In the genomic region with DNA sequence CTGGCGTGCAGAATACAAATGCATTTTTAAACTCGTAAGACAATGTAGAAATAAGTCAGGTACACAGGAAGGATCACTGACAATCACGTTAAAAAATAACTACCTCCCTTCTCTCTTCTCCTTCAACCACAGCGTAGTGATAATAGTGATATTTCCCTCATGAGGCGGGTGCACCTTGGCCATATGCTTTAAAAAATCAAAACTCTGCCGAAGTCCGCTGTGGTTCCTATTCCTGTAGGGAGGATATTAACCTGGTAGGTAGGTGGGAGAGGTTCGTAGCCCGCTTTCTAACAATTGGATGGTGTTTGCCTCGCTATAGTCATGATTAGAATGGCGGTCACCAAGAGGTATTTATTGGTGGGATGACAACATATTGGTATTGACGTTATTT, we compare ENCODE assay signal across 8 cellular contexts. TPM values are rescaled to one million over a fixed set of nuclear protein-coding genes. Genes with fewer than 3 reads are reported as not detected.
A peak's percentile ranks its signal among the peaks of the same experiment; 100 is the strongest.
DNase-seq lines count a peak whose midpoint lies in the region; ATAC-seq, FAIRE-seq and TF ChIP-seq lines count a peak whose summit lies in the region.

No MANE protein-coding gene starts in this region.

- H2BK12ac ChIP-seq in mesenchymal stem cell (ENCODE audit: low read length in 2 of 2): no peak overlapping the region

- H2BK120ac ChIP-seq in mesenchymal stem cell (ENCODE audit: low read depth, low read length): no peak overlapping the region

- BruUV-seq in GM12878 (replicated peaks; lab: Mats Ljungman, UMichigan): no TSS peak

- H3K27me3 ChIP-seq in GM12878 (replicated peaks in 1 of 2; ENCODE audit: control insufficient read depth in 2 of 2, insufficient read depth in 2 of 2, low read length in 1 of 2) (peaks cover 0 to 2% of the 10 kb centered on the region in 2 experiments; a peak in 1 of 4 replicates), mesenchymal stem cell (ENCODE audit: control insufficient read depth in 1 of 2, insufficient read depth in 1 of 2, low read length in 2 of 2) (peaks cover 0 to 5% of the 10 kb centered on the region in 2 experiments), upper lobe of left lung (no peaks in the 10 kb centered on the region)

- H3K27me3 Mint-ChIP-seq in activated naive CD4-positive, alpha-beta T cell treated with anti-CD3 and anti-CD28 coated beads for 36 hours (ENCODE audit: low read depth): peaks cover 38% of the 10 kb centered on the region

- RAD21 ChIA-PET in GM12878 (lab: Charles Lee; ENCODE audit: unreplicated experiment): no interaction called here

- H2AFZ ChIP-seq in GM12878 (ENCODE audit: control insufficient read depth, low read depth, low read length) (no peak overlapping the region), mesenchymal stem cell (ENCODE audit: low read depth, low read length) (no peak overlapping the region)

- no peak for TF ChIP-seq EP300 in GM12878 (IDR thresholded peaks at IDR 0.05; ENCODE audit: borderline replicate concordance in 1 of 2, control insufficient read depth in 1 of 2, low read depth in 2 of 2, low read length in 2 of 2)
- TF ChIP-seq EP300 in upper lobe of left lung (IDR thresholded peaks at IDR 0.05): no peak

- no peak for DNase-seq in activated naive CD4-positive, alpha-beta T cell treated with anti-CD3 and anti-CD28 coated beads for 36 hours
- no peak for DNase-seq in activated naive CD4-positive, alpha-beta T cell treated with anti-CD3 and anti-CD28 coated beads, Interleukin-2, amount 50 U/mL, for 16 hours
- DNase-seq in GM12878 (ENCODE audit: low read depth, low spot score) (no peak), mesenchymal stem cell (no peak), upper lobe of left lung (no peak), NK-92 (lab: John Stamatoyannopoulos, UW; ENCODE audit: unreplicated experiment) (no peak), KBM-7 (no peak)

- no peak overlapping the region for H4K8ac ChIP-seq in mesenchymal stem cell (ENCODE audit: low read length)

- H3K36me3 ChIP-seq in GM12878 (ENCODE audit: control insufficient read depth in 2 of 2, insufficient read depth in 2 of 2, low read length in 1 of 2) (no peaks in the 10 kb centered on the region), mesenchymal stem cell (ENCODE audit: control insufficient read depth in 1 of 2, insufficient read depth in 2 of 2, low read depth in 1 of 2, low read length in 2 of 2) (no peaks in the 10 kb centered on the region), upper lobe of left lung (no peaks in the 10 kb centered on the region)

- TF ChIP-seq RAD21 in GM12878 (IDR thresholded peaks at IDR 0.05; ENCODE audit: insufficient read depth, low read depth, low read length): no peak

- peaks cover 2% of the 10 kb centered on the region for H3K79me1 ChIP-seq in mesenchymal stem cell (replicated peaks; ENCODE audit: low read length, poor library complexity, severe bottlenecking)

- intact Hi-C loops in activated naive CD4-positive, alpha-beta T cell treated with anti-CD3 and anti-CD28 coated beads for 36 hours (cut with micrococcal nuclease): loop anchor here (10.0 kb wide), 1 partner anchor 896 kb away; no protein-coding TSS in a partner anchor
- intact Hi-C loops in GM12878 (cut with micrococcal nuclease; ENCODE audit: unreplicated experiment): no loop called here

- H2BK5ac ChIP-seq in mesenchymal stem cell (ENCODE audit: low read depth, low read length, poor library complexity, severe bottlenecking): no peak overlapping the region

- H3K4me3 Mint-ChIP-seq in activated naive CD4-positive, alpha-beta T cell treated with anti-CD3 and anti-CD28 coated beads for 36 hours: peak overlapping the region; percentile 90

- no peak overlapping the region for H3K23ac ChIP-seq in mesenchymal stem cell (ENCODE audit: low read length in 2 of 2)

- ATAC-seq in GM12878: no peak; the same call in 2 of the 3 replicates
- no peak for ATAC-seq in upper lobe of left lung (ENCODE audit: low FRiP score in 2 of 2)
- no peak for ATAC-seq in GM19023 (IDR thresholded peaks at IDR 0.05; ENCODE audit: unreplicated experiment)

- FAIRE-seq in GM12878 (lab: Jason Lieb, UNC): no peak

- H3K27ac ChIP-seq in GM12878 (ENCODE audit: control insufficient read depth, insufficient read depth) (no peak overlapping the region), mesenchymal stem cell (ENCODE audit: low read length, poor library complexity, severe bottlenecking) (no peak overlapping the region), upper lobe of left lung (no peak overlapping the region)

- no peak overlapping the region for H3K9ac ChIP-seq in GM12878 (ENCODE audit: control insufficient read depth, insufficient read depth, low read length)
- peak overlapping the region; percentile 88 for H3K9ac ChIP-seq in mesenchymal stem cell (ENCODE audit: low read length)

- POLR2A ChIA-PET in GM12878 (lab: Charles Lee): no interaction called here

- H3K27ac Mint-ChIP-seq in activated naive CD4-positive, alpha-beta T cell treated with anti-CD3 and anti-CD28 coated beads for 36 hours: no peak overlapping the region

- H3K36me3 Mint-ChIP-seq in activated naive CD4-positive, alpha-beta T cell treated with anti-CD3 and anti-CD28 coated beads for 36 hours (ENCODE audit: low read depth): no peaks in the 10 kb centered on the region

- WGBS in GM12878 (ENCODE audit: insufficient coverage, insufficient replicate concordance, low lambda C conversion rate, missing lambda C conversion rate): 32% methylated on average over 12 of the region's 12 CpGs
- WGBS in mesenchymal stem cell: 39% methylated on average over 11 of the region's 12 CpGs
- 21 to 34% methylated on average over 12 of the region's 12 CpGs for WGBS in upper lobe of left lung, 2 donors

- TF ChIP-seq CTCF in GM12878 (IDR thresholded peaks at IDR 0.05 in 2 of 3, conservative IDR thresholded peaks at IDR 0.05 in 1 of 3; ENCODE audit: control insufficient read depth in 2 of 3, extremely low read depth in 1 of 3, insufficient read depth in 1 of 3, low read depth in 3 of 3, low read length in 3 of 3): no peak
- no peak for TF ChIP-seq CTCF in upper lobe of left lung (IDR thresholded peaks at IDR 0.05)

- H3K9me3 Mint-ChIP-seq in activated naive CD4-positive, alpha-beta T cell treated with anti-CD3 and anti-CD28 coated beads for 36 hours: no peaks in the 10 kb centered on the region

- no peak overlapping the region for H3K18ac ChIP-seq in mesenchymal stem cell (ENCODE audit: low read depth in 1 of 2, low read length in 2 of 2)

- no peaks in the 10 kb centered on the region for H4K20me1 ChIP-seq in GM12878 (ENCODE audit: control insufficient read depth, insufficient read depth)

- CTCF ChIA-PET in activated naive CD4-positive, alpha-beta T cell treated with anti-CD3 and anti-CD28 coated beads for 36 hours (lab: Charles Lee): no interaction called here
- CTCF ChIA-PET in GM12878 (lab: Yijun Ruan, JAX): no interaction called here

- H2AK5ac ChIP-seq in mesenchymal stem cell (ENCODE audit: low read length, severe bottlenecking): no peak overlapping the region

- H3K4me1 Mint-ChIP-seq in activated naive CD4-positive, alpha-beta T cell treated with anti-CD3 and anti-CD28 coated beads for 36 hours (ENCODE audit: low read depth): peaks cover 30% of the 10 kb centered on the region

- H3K14ac ChIP-seq in mesenchymal stem cell (ENCODE audit: low read length in 2 of 2): no peak overlapping the region

- TF ChIP-seq POLR2A in GM12878 (IDR thresholded peaks at IDR 0.05; ENCODE audit: low read depth, low read length) (no peak), upper lobe of left lung (IDR thresholded peaks at IDR 0.05) (no peak)

- H3K4me2 ChIP-seq in GM12878 (ENCODE audit: control insufficient read depth, insufficient read depth) (peak overlapping the region; percentile 75), mesenchymal stem cell (ENCODE audit: low read length, poor library complexity, severe bottlenecking) (peak overlapping the region; percentile 97)

- no peak overlapping the region for H3K4ac ChIP-seq in mesenchymal stem cell (ENCODE audit: low read depth in 1 of 2, low read length in 2 of 2)

- no peaks in the 10 kb centered on the region for H3K4me1 ChIP-seq in GM12878 (ENCODE audit: control insufficient read depth, insufficient read depth, low read length)
- H3K4me1 ChIP-seq in mesenchymal stem cell (ENCODE audit: control insufficient read depth, insufficient read depth, low read depth, low read length): no peaks in the 10 kb centered on the region
- H3K4me1 ChIP-seq in upper lobe of left lung: peaks cover 0 to 6% (median 5%) of the 10 kb centered on the region in 4 donors

- in situ Hi-C loops in GM12878 (cut with MboI) (no loop called here), KBM-7 (cut with MboI; ENCODE audit: low pct_unique_long_range_greater_than_20kb, low sequenced_read_pairs) (no loop called here)

- H3K79me2 ChIP-seq in GM12878 (ENCODE audit: control insufficient read depth, insufficient read depth, low read length): no peaks in the 10 kb centered on the region

- peak overlapping the region; percentile 50; the same call in 1 of the 2 replicates for H3K4me3 ChIP-seq in GM12878
- peak overlapping the region in 1 of 2 experiments; percentile 90 for H3K4me3 ChIP-seq in mesenchymal stem cell (ENCODE audit: insufficient read depth in 1 of 2, low read depth in 1 of 2, low read length in 2 of 2)
- H3K4me3 ChIP-seq in upper lobe of left lung: peak overlapping the region in 3 of 4 donors; percentile 31 to 50 (median 46)

- SMC1A ChIA-PET in GM12878 (lab: Charles Lee; ENCODE audit: uncharacterized antibody, unreplicated experiment): no interaction called here

- H3K9me3 ChIP-seq in GM12878 (replicated peaks; ENCODE audit: control insufficient read depth, insufficient read depth, low read length): no peaks in the 10 kb centered on the region
- H3K9me3 ChIP-seq in mesenchymal stem cell (ENCODE audit: control insufficient read depth, low read length): no peaks in the 10 kb centered on the region
- no peaks in the 10 kb centered on the region for H3K9me3 ChIP-seq in upper lobe of left lung

- H2BK15ac ChIP-seq in mesenchymal stem cell (ENCODE audit: low read depth, poor library complexity, severe bottlenecking): no peak overlapping the region

- H4K91ac ChIP-seq in mesenchymal stem cell (ENCODE audit: low read length): no peak overlapping the region

RNA-seq across cellular contexts. Expression of a gene that starts 0.7 kb away (rescaled TPM):
- under 1 TPM; 0.17 to 0.25 TPM for total RNA-seq in activated naive CD4-positive, alpha-beta T cell treated with anti-CD3 and anti-CD28 coated beads for 36 hours
- total RNA-seq in GM12878 (2013; cell fraction: nucleolus; rRNA removed): 0.08 and 0.22 TPM in 2 replicates
- total RNA-seq in GM12878 (2014; rRNA removed) (not detected in 2 replicates), GM12878 (2014; rRNA removed; fragmentation: Illumina TruSeq; extraction: Trizol) (not detected in 2 replicates), GM12878 (2021) (not detected in 2 replicates), upper lobe of left lung (under 1 TPM in 5 of 6 donors, not detected in 1; 0.22 to 0.88 (median 0.39) TPM)
- not detected for polyA plus RNA-seq in GM12878 (2011; ENCODE audit: low read depth)
- polyA plus RNA-seq in GM12878 (2011; rRNA removed) (0.01 TPM in 1 of 2 replicates, not detected in the other), GM12878 (2014; fragmentation: Illumina TruSeq; extraction: Trizol) (not detected in 2 replicates), GM12878 (2014; fragmentation: Nextera tagmentation; extraction: Ambion mirVana) (not detected), GM12878 (2014; rRNA removed) (not detected in 2 replicates), GM12878 (2016; fragmentation: Nextera tagmentation; extraction: Ambion mirVana) (not detected)
- polyA plus RNA-seq in GM12878 (2011; cell fraction: cytosol; rRNA removed): 0.01 and 0.03 TPM in 2 replicates
- polyA plus RNA-seq in GM12878 (2011; cell fraction: nucleus; rRNA removed): not detected in 2 replicates
- polyA plus RNA-seq in GM12878 (2012): not detected in 2 replicates
- not detected in 2 replicates for polyA minus RNA-seq in GM12878 (2011; rRNA and poly(A)+ RNA removed)
- not detected in 2 replicates for polyA minus RNA-seq in GM12878 (2011; cell fraction: cytosol; rRNA and poly(A)+ RNA removed)
- polyA minus RNA-seq in GM12878 (2011; cell fraction: nucleus; rRNA and poly(A)+ RNA removed): not detected in 2 replicates
- 2.2 TPM for polyA plus RNA-seq in mesenchymal stem cell (2013, experiment 1 of 2)
- polyA plus RNA-seq in mesenchymal stem cell (2013, experiment 2 of 2): 2.2 TPM
